ENCODE assay signal across 1 cellular context in the genomic region with DNA sequence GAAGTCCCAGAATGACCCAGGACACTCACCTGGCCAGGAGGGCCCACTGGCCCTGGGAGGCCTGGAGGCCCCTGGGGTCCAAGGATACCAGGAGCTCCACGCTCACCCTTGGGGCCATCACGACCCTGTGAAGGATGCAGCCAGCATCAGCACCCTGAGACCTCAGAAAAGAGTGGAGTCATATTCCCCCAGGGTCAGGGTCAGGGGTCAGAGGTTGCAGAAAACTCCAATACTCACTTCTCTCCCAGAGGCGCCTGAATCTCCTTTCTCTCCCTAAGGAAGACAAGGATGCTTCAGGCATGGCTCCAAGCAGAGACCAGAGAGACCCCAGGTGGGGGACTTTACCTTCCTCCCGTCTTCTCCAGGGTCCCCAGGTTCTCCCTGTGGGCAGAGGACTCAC.
TF ChIP-seq lines count a peak whose summit lies in the region.

No MANE protein-coding gene starts in this region.

TF ChIP-seq in K562, 482 proteins besides CTCF, POLR2A, EP300 and RAD21:
- TF ChIP-seq NR2C1 (IDR thresholded peaks at IDR 0.05) (peak; percentile 67), NR2C1 (tag; IDR thresholded peaks at IDR 0.05) (peak; percentile 67), REST (CRISPR knock-in tag; IDR thresholded peaks at IDR 0.05; ENCODE audit: low read depth) (no peak)
